1 cellular context compared by ENCODE assay signal in genomic region chrX:47143894-47144625, GRCh38.
TF ChIP-seq lines count a peak whose summit lies in the region.

No MANE protein-coding gene starts in this region.

TF ChIP-seq in GM12878, 131 proteins besides CTCF, POLR2A, EP300 and RAD21:
- TF ChIP-seq, protein P1, sequence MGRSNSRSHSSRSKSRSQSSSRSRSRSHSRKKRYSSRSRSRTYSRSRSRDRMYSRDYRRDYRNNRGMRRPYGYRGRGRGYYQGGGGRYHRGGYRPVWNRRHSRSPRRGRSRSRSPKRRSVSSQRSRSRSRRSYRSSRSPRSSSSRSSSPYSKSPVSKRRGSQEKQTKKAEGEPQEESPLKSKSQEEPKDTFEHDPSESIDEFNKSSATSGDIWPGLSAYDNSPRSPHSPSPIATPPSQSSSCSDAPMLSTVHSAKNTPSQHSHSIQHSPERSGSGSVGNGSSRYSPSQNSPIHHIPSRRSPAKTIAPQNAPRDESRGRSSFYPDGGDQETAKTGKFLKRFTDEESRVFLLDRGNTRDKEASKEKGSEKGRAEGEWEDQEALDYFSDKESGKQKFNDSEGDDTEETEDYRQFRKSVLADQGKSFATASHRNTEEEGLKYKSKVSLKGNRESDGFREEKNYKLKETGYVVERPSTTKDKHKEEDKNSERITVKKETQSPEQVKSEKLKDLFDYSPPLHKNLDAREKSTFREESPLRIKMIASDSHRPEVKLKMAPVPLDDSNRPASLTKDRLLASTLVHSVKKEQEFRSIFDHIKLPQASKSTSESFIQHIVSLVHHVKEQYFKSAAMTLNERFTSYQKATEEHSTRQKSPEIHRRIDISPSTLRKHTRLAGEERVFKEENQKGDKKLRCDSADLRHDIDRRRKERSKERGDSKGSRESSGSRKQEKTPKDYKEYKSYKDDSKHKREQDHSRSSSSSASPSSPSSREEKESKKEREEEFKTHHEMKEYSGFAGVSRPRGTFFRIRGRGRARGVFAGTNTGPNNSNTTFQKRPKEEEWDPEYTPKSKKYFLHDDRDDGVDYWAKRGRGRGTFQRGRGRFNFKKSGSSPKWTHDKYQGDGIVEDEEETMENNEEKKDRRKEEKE (IDR thresholded peaks at IDR 0.05) = no peak
- TF ChIP-seq, protein P2, sequence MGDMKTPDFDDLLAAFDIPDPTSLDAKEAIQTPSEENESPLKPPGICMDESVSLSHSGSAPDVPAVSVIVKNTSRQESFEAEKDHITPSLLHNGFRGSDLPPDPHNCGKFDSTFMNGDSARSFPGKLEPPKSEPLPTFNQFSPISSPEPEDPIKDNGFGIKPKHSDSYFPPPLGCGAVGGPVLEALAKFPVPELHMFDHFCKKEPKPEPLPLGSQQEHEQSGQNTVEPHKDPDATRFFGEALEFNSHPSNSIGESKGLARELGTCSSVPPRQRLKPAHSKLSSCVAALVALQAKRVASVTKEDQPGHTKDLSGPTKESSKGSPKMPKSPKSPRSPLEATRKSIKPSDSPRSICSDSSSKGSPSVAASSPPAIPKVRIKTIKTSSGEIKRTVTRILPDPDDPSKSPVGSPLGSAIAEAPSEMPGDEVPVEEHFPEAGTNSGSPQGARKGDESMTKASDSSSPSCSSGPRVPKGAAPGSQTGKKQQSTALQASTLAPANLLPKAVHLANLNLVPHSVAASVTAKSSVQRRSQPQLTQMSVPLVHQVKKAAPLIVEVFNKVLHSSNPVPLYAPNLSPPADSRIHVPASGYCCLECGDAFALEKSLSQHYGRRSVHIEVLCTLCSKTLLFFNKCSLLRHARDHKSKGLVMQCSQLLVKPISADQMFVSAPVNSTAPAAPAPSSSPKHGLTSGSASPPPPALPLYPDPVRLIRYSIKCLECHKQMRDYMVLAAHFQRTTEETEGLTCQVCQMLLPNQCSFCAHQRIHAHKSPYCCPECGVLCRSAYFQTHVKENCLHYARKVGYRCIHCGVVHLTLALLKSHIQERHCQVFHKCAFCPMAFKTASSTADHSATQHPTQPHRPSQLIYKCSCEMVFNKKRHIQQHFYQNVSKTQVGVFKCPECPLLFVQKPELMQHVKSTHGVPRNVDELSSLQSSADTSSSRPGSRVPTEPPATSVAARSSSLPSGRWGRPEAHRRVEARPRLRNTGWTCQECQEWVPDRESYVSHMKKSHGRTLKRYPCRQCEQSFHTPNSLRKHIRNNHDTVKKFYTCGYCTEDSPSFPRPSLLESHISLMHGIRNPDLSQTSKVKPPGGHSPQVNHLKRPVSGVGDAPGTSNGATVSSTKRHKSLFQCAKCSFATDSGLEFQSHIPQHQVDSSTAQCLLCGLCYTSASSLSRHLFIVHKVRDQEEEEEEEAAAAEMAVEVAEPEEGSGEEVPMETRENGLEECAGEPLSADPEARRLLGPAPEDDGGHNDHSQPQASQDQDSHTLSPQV (IDR thresholded peaks at IDR 0.05) = no peak
- TF ChIP-seq ZBTB33 (IDR thresholded peaks at IDR 0.05) (no peak), SMAD1 (IDR thresholded peaks at IDR 0.05; ENCODE audit: low read depth, partially characterized antibody) (no peak), IKZF1 (conservative IDR thresholded peaks at IDR 0.05) (0 out of 2 replicates have a peak, but pooled peaks have one; percentile 0), CHD2 (IDR thresholded peaks at IDR 0.05; ENCODE audit: borderline replicate concordance, low read depth, low read length) (no peak), ZZZ3 (IDR thresholded peaks at IDR 0.05; ENCODE audit: control insufficient read depth, insufficient read length, low read depth) (no peak), REST (IDR thresholded peaks at IDR 0.05; ENCODE audit: low read depth, low read length) (no peak), BHLHE40 (IDR thresholded peaks at IDR 0.05; ENCODE audit: borderline replicate concordance in 1 of 2, low read depth in 2 of 2, low read length in 1 of 2) (no peak), TCF12 (IDR thresholded peaks at IDR 0.05; ENCODE audit: low read depth, low read length) (no peak)
- TF ChIP-seq, protein P3, sequence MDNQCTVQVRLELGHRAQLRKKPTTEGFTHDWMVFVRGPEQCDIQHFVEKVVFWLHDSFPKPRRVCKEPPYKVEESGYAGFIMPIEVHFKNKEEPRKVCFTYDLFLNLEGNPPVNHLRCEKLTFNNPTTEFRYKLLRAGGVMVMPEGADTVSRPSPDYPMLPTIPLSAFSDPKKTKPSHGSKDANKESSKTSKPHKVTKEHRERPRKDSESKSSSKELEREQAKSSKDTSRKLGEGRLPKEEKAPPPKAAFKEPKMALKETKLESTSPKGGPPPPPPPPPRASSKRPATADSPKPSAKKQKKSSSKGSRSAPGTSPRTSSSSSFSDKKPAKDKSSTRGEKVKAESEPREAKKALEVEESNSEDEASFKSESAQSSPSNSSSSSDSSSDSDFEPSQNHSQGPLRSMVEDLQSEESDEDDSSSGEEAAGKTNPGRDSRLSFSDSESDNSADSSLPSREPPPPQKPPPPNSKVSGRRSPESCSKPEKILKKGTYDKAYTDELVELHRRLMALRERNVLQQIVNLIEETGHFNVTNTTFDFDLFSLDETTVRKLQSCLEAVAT (IDR thresholded peaks at IDR 0.05) = 0 out of 2 replicates have a peak, but pooled peaks have one; percentile 20
